1 cellular context compared by ENCODE assay signal in genomic region chr15:93035092-93035915, GRCh38.
TF ChIP-seq lines count a peak whose summit lies in the region.

No MANE protein-coding gene starts in this region.

TF ChIP-seq in IMR-90, 13 proteins besides CTCF, POLR2A, EP300 and RAD21:
- TF ChIP-seq RCOR1 (IDR thresholded peaks at IDR 0.05; ENCODE audit: insufficient replicate concordance, low read length) (no peak), BHLHE40 (IDR thresholded peaks at IDR 0.05; ENCODE audit: low read depth, low read length) (no peak), MAFK (IDR thresholded peaks at IDR 0.05; ENCODE audit: low read depth, low read length) (no peak), CHD1 (IDR thresholded peaks at IDR 0.05; ENCODE audit: low read depth, low read length) (no peak), CEBPB (IDR thresholded peaks at IDR 0.05; ENCODE audit: low read depth, low read length) (no peak), SMC3 (IDR thresholded peaks at IDR 0.05; ENCODE audit: low read depth, low read length) (no peak), MXI1 (IDR thresholded peaks at IDR 0.05; ENCODE audit: borderline replicate concordance, low read depth, low read length) (no peak), RFX5 (IDR thresholded peaks at IDR 0.05; ENCODE audit: low read depth, low read length) (no peak), MAZ (IDR thresholded peaks at IDR 0.05; ENCODE audit: borderline replicate concordance, low read depth, low read length) (no peak), FOS (IDR thresholded peaks at IDR 0.05; ENCODE audit: low read depth, low read length) (no peak), NFE2L2 (IDR thresholded peaks at IDR 0.05; ENCODE audit: low read depth, low read length) (no peak), USF2 (IDR thresholded peaks at IDR 0.05; ENCODE audit: low read depth, low read length) (no peak)
- TF ChIP-seq, protein P1, sequence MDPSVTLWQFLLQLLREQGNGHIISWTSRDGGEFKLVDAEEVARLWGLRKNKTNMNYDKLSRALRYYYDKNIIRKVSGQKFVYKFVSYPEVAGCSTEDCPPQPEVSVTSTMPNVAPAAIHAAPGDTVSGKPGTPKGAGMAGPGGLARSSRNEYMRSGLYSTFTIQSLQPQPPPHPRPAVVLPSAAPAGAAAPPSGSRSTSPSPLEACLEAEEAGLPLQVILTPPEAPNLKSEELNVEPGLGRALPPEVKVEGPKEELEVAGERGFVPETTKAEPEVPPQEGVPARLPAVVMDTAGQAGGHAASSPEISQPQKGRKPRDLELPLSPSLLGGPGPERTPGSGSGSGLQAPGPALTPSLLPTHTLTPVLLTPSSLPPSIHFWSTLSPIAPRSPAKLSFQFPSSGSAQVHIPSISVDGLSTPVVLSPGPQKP (IDR thresholded peaks at IDR 0.05; ENCODE audit: borderline replicate concordance, low read depth, low read length), result no peak
